In the genomic region with DNA sequence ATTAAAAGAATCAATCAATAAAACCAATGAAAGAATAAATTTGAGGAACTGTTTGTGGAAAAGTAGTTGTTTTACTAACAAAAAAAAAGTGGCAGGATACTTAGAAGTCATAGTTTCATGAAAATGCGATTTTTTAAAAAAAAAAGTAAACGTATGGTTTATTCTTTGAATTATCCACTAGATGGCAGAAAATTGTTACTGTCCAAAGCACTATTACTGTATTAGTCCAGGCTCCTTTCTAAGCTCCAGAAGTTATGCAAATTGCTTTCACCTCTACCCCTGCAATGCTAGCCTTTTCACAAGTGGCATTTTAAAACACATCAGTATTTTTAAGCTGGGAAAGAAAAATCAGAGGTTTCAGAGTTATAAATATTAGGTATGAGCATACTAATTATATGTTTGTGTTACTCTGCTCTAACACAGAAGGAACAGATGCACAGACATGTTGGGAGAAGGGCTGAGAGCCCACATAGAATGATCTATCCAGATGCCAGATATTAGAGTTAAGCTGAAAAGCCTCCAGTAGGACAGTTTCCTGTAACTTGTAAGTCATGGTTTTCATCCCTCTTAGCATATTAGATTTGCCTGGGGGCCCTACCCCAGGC, we compare ENCODE assay signal across 1 cellular context.
TF ChIP-seq lines count a peak whose summit lies in the region.

No MANE protein-coding gene starts in this region.

TF ChIP-seq in H1, 55 proteins besides CTCF, POLR2A, EP300 and RAD21:
- no peak for TF ChIP-seq KDM5A (IDR thresholded peaks at IDR 0.05; ENCODE audit: low read length)
- no peak for TF ChIP-seq CTBP2 (IDR thresholded peaks at IDR 0.05; ENCODE audit: borderline replicate concordance, insufficient read depth, insufficient read length, low read length)
- TF ChIP-seq JUN (IDR thresholded peaks at IDR 0.05; ENCODE audit: low read depth, low read length), result no peak
- TF ChIP-seq HDAC6 (IDR thresholded peaks at IDR 0.05; ENCODE audit: low read depth, low read length), result no peak
- no peak for TF ChIP-seq POU5F1 (IDR thresholded peaks at IDR 0.05; ENCODE audit: low read depth, low read length)
- TF ChIP-seq, protein P1, sequence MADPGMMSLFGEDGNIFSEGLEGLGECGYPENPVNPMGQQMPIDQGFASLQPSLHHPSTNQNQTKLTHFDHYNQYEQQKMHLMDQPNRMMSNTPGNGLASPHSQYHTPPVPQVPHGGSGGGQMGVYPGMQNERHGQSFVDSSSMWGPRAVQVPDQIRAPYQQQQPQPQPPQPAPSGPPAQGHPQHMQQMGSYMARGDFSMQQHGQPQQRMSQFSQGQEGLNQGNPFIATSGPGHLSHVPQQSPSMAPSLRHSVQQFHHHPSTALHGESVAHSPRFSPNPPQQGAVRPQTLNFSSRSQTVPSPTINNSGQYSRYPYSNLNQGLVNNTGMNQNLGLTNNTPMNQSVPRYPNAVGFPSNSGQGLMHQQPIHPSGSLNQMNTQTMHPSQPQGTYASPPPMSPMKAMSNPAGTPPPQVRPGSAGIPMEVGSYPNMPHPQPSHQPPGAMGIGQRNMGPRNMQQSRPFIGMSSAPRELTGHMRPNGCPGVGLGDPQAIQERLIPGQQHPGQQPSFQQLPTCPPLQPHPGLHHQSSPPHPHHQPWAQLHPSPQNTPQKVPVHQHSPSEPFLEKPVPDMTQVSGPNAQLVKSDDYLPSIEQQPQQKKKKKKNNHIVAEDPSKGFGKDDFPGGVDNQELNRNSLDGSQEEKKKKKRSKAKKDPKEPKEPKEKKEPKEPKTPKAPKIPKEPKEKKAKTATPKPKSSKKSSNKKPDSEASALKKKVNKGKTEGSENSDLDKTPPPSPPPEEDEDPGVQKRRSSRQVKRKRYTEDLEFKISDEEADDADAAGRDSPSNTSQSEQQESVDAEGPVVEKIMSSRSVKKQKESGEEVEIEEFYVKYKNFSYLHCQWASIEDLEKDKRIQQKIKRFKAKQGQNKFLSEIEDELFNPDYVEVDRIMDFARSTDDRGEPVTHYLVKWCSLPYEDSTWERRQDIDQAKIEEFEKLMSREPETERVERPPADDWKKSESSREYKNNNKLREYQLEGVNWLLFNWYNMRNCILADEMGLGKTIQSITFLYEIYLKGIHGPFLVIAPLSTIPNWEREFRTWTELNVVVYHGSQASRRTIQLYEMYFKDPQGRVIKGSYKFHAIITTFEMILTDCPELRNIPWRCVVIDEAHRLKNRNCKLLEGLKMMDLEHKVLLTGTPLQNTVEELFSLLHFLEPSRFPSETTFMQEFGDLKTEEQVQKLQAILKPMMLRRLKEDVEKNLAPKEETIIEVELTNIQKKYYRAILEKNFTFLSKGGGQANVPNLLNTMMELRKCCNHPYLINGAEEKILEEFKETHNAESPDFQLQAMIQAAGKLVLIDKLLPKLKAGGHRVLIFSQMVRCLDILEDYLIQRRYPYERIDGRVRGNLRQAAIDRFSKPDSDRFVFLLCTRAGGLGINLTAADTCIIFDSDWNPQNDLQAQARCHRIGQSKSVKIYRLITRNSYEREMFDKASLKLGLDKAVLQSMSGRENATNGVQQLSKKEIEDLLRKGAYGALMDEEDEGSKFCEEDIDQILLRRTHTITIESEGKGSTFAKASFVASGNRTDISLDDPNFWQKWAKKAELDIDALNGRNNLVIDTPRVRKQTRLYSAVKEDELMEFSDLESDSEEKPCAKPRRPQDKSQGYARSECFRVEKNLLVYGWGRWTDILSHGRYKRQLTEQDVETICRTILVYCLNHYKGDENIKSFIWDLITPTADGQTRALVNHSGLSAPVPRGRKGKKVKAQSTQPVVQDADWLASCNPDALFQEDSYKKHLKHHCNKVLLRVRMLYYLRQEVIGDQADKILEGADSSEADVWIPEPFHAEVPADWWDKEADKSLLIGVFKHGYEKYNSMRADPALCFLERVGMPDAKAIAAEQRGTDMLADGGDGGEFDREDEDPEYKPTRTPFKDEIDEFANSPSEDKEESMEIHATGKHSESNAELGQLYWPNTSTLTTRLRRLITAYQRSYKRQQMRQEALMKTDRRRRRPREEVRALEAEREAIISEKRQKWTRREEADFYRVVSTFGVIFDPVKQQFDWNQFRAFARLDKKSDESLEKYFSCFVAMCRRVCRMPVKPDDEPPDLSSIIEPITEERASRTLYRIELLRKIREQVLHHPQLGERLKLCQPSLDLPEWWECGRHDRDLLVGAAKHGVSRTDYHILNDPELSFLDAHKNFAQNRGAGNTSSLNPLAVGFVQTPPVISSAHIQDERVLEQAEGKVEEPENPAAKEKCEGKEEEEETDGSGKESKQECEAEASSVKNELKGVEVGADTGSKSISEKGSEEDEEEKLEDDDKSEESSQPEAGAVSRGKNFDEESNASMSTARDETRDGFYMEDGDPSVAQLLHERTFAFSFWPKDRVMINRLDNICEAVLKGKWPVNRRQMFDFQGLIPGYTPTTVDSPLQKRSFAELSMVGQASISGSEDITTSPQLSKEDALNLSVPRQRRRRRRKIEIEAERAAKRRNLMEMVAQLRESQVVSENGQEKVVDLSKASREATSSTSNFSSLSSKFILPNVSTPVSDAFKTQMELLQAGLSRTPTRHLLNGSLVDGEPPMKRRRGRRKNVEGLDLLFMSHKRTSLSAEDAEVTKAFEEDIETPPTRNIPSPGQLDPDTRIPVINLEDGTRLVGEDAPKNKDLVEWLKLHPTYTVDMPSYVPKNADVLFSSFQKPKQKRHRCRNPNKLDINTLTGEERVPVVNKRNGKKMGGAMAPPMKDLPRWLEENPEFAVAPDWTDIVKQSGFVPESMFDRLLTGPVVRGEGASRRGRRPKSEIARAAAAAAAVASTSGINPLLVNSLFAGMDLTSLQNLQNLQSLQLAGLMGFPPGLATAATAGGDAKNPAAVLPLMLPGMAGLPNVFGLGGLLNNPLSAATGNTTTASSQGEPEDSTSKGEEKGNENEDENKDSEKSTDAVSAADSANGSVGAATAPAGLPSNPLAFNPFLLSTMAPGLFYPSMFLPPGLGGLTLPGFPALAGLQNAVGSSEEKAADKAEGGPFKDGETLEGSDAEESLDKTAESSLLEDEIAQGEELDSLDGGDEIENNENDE (IDR thresholded peaks at IDR 0.05; ENCODE audit: insufficient replicate concordance, low read length), result no peak
- TF ChIP-seq RBBP5 (IDR thresholded peaks at IDR 0.05; ENCODE audit: borderline replicate concordance, low read depth, low read length), result no peak
- no peak for TF ChIP-seq MAX (IDR thresholded peaks at IDR 0.05)
- no peak for TF ChIP-seq EGR1 (IDR thresholded peaks at IDR 0.05; ENCODE audit: borderline replicate concordance, low read depth, low read length)
- no peak for TF ChIP-seq POLR2AphosphoS5 (IDR thresholded peaks at IDR 0.05; ENCODE audit: low read depth, low read length)
- TF ChIP-seq BRCA1 (IDR thresholded peaks at IDR 0.05; ENCODE audit: low read depth, low read length), result no peak
